ENCODE assay signal across 1 cellular context in genomic region chr7:24819916-24820689, GRCh38.
TF ChIP-seq lines count a peak whose summit lies in the region.

No MANE protein-coding gene starts in this region.

TF ChIP-seq in K562, 482 proteins besides CTCF, POLR2A, EP300 and RAD21 (continued from another document and continues in another):
- 0 out of 4 replicates have a peak, but pooled peaks of 1 of the 2 experiments have one; percentile 53 for TF ChIP-seq ZMIZ1 (IDR thresholded peaks at IDR 0.05; ENCODE audit: low read depth in 2 of 2, low read length in 2 of 2)
- peak; percentile 44; the same call in 1 of the 2 replicates for TF ChIP-seq ZNF592 (IDR thresholded peaks at IDR 0.05)
- TF ChIP-seq HNRNPL (IDR thresholded peaks at IDR 0.05; ENCODE audit: low read depth, low read length): no peak
- TF ChIP-seq ID3 (CRISPR knock-in tag; IDR thresholded peaks at IDR 0.05): no peak
- no peak for TF ChIP-seq ID3 (tag; IDR thresholded peaks at IDR 0.05)
- no peak for TF ChIP-seq HLTF (IDR thresholded peaks at IDR 0.05)
- TF ChIP-seq DPF2 (IDR thresholded peaks at IDR 0.05): peak; percentile 38; the same call in 1 of the 2 replicates
- no peak for TF ChIP-seq ZNF253 (CRISPR knock-in tag; conservative IDR thresholded peaks at IDR 0.05)
- no peak for TF ChIP-seq ZNF668 (CRISPR knock-in tag; IDR thresholded peaks at IDR 0.05)
- TF ChIP-seq MGA (IDR thresholded peaks at IDR 0.05): peak; percentile 29; the same call in 1 of the 2 replicates
- TF ChIP-seq ZHX1 (conservative IDR thresholded peaks at IDR 0.05; ENCODE audit: low read length): no peak
- peak; percentile 33; the same call in 1 of the 2 replicates for TF ChIP-seq ZNF589 (CRISPR knock-in tag; IDR thresholded peaks at IDR 0.05; ENCODE audit: low read depth)
- no peak for TF ChIP-seq ZNF174 (CRISPR knock-in tag; IDR thresholded peaks at IDR 0.05)
- no peak for TF ChIP-seq TAF15 (IDR thresholded peaks at IDR 0.05; ENCODE audit: low read depth, low read length)
- no peak for TF ChIP-seq C11orf30 (IDR thresholded peaks at IDR 0.05; ENCODE audit: low read depth)
- TF ChIP-seq PHTF2 (CRISPR knock-in tag; IDR thresholded peaks at IDR 0.05): no peak
- 0 out of 2 replicates have a peak, but pooled peaks have one; percentile 31 for TF ChIP-seq ATF4 (CRISPR knock-in tag; IDR thresholded peaks at IDR 0.05)
- TF ChIP-seq TSC22D4 (tag; IDR thresholded peaks at IDR 0.05): no peak
- no peak for TF ChIP-seq NCOR1 (IDR thresholded peaks at IDR 0.05)
- no peak for TF ChIP-seq HNRNPLL (IDR thresholded peaks at IDR 0.05; ENCODE audit: low read depth, low read length, poor library complexity, severe bottlenecking)
- no peak for TF ChIP-seq ZBTB9 (CRISPR knock-in tag; IDR thresholded peaks at IDR 0.05)
- TF ChIP-seq TGIF2 (CRISPR knock-in tag; IDR thresholded peaks at IDR 0.05): no peak
